Comparison of ENCODE assay signal across 1 cellular context in the genomic region with DNA sequence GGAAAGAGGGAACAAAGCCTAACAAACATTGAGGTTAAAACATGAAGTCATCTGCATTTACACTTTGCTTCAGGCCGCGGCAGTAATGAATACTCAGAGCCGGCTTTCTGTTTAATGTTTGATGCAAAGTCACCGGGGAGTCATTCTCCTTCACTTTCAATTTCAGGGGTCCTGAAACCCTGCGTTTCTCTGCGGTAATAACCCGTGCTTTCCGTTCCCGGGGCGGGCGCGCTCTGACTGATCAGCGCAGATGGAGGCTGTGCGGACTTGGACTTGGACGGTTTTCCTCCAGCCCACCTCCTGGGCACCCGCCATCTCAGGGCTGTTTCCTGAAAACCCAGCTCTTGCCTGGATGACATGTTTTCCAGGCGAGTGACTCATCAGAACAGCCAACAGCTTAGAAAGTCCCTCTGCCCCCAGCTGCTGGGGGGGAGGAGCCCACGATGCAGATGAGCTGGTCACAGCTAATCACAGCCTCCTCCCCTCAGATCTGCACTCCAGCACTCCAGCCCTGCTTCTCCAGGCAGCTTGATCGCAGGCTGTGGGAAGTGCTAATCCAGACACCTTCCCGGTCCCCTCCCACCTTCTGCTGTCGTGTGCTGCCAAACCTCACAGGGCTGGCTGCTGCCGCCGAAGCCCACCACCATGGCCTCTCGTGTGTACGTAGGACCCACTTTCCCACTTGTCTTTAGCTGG.
TF ChIP-seq lines count a peak whose summit lies in the region.

No MANE protein-coding gene starts in this region.

TF ChIP-seq in HEK293, 187 proteins besides CTCF, POLR2A, EP300 and RAD21 (continued from another document):
- TF ChIP-seq ZSCAN16 (tag by site-specific recombination; IDR thresholded peaks at IDR 0.05) (no peak), ZXDB (tag by site-specific recombination; IDR thresholded peaks at IDR 0.05) (peak; percentile 97), KLF17 (tag by site-specific recombination; IDR thresholded peaks at IDR 0.05) (peak; percentile 51; the same call in 1 of the 2 replicates), ZNF394 (tag by site-specific recombination; IDR thresholded peaks at IDR 0.05; ENCODE audit: borderline replicate concordance) (peak; percentile 97), ZNF626 (tag by site-specific recombination; IDR thresholded peaks at IDR 0.05) (no peak), ZNF133 (tag by site-specific recombination; IDR thresholded peaks at IDR 0.05) (no peak), ZSCAN5A (tag by site-specific recombination; IDR thresholded peaks at IDR 0.05) (no peak), REST (tag by site-specific recombination; IDR thresholded peaks at IDR 0.05) (0 out of 2 replicates have a peak, but pooled peaks have one; percentile 11), ZNF24 (tag by site-specific recombination; IDR thresholded peaks at IDR 0.05) (0 out of 2 replicates have a peak, but pooled peaks have one; percentile 72), ZNF501 (tag by site-specific recombination; IDR thresholded peaks at IDR 0.05) (peak; percentile 62; the same call in 1 of the 2 replicates), ZNF211 (tag by site-specific recombination; IDR thresholded peaks at IDR 0.05; ENCODE audit: low read depth) (no peak), ZNF175 (tag by site-specific recombination; IDR thresholded peaks at IDR 0.05) (no peak), ZBTB8A (tag by site-specific recombination; IDR thresholded peaks at IDR 0.05) (peak; percentile 67), ZNF548 (tag by site-specific recombination; IDR thresholded peaks at IDR 0.05) (no peak), ZBTB17 (tag by site-specific recombination; IDR thresholded peaks at IDR 0.05) (peak; percentile 98), MYNN (tag by site-specific recombination; IDR thresholded peaks at IDR 0.05; ENCODE audit: borderline replicate concordance) (no peak; the same call in 1 of the 2 replicates), ZNF16 (tag by site-specific recombination; IDR thresholded peaks at IDR 0.05; ENCODE audit: low read depth) (no peak), ZNF157 (tag by site-specific recombination; IDR thresholded peaks at IDR 0.05) (no peak), ZBTB7A (tag by site-specific recombination; IDR thresholded peaks at IDR 0.05; ENCODE audit: low read depth) (no peak), BCL11B (tag by site-specific recombination; IDR thresholded peaks at IDR 0.05; ENCODE audit: low read depth) (no peak), GLI4 (tag by site-specific recombination; IDR thresholded peaks at IDR 0.05) (no peak), ZNF830 (tag by site-specific recombination; IDR thresholded peaks at IDR 0.05; ENCODE audit: low read depth) (no peak), ZNF221 (tag by site-specific recombination; IDR thresholded peaks at IDR 0.05; ENCODE audit: borderline replicate concordance) (no peak), ZBTB20 (tag by site-specific recombination; IDR thresholded peaks at IDR 0.05) (peak; percentile 66), ZNF544 (tag by site-specific recombination; IDR thresholded peaks at IDR 0.05) (no peak), ZNF791 (tag by site-specific recombination; IDR thresholded peaks at IDR 0.05) (no peak), ZNF184 (tag by site-specific recombination; IDR thresholded peaks at IDR 0.05) (peak; percentile 79; the same call in 1 of the 2 replicates), ZNF248 (tag by site-specific recombination; IDR thresholded peaks at IDR 0.05) (no peak), ZBTB49 (tag by site-specific recombination; IDR thresholded peaks at IDR 0.05; ENCODE audit: low read depth) (no peak), RBAK (tag by site-specific recombination; IDR thresholded peaks at IDR 0.05) (no peak)
- TF ChIP-seq, protein P1, sequence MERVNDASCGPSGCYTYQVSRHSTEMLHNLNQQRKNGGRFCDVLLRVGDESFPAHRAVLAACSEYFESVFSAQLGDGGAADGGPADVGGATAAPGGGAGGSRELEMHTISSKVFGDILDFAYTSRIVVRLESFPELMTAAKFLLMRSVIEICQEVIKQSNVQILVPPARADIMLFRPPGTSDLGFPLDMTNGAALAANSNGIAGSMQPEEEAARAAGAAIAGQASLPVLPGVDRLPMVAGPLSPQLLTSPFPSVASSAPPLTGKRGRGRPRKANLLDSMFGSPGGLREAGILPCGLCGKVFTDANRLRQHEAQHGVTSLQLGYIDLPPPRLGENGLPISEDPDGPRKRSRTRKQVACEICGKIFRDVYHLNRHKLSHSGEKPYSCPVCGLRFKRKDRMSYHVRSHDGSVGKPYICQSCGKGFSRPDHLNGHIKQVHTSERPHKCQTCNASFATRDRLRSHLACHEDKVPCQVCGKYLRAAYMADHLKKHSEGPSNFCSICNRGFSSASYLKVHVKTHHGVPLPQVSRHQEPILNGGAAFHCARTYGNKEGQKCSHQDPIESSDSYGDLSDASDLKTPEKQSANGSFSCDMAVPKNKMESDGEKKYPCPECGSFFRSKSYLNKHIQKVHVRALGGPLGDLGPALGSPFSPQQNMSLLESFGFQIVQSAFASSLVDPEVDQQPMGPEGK (tag by site-specific recombination; IDR thresholded peaks at IDR 0.05): peak; percentile 99
- TF ChIP-seq, protein P2, sequence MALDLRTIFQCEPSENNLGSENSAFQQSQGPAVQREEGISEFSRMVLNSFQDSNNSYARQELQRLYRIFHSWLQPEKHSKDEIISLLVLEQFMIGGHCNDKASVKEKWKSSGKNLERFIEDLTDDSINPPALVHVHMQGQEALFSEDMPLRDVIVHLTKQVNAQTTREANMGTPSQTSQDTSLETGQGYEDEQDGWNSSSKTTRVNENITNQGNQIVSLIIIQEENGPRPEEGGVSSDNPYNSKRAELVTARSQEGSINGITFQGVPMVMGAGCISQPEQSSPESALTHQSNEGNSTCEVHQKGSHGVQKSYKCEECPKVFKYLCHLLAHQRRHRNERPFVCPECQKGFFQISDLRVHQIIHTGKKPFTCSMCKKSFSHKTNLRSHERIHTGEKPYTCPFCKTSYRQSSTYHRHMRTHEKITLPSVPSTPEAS (tag by site-specific recombination; IDR thresholded peaks at IDR 0.05): no peak
- TF ChIP-seq, protein P3, sequence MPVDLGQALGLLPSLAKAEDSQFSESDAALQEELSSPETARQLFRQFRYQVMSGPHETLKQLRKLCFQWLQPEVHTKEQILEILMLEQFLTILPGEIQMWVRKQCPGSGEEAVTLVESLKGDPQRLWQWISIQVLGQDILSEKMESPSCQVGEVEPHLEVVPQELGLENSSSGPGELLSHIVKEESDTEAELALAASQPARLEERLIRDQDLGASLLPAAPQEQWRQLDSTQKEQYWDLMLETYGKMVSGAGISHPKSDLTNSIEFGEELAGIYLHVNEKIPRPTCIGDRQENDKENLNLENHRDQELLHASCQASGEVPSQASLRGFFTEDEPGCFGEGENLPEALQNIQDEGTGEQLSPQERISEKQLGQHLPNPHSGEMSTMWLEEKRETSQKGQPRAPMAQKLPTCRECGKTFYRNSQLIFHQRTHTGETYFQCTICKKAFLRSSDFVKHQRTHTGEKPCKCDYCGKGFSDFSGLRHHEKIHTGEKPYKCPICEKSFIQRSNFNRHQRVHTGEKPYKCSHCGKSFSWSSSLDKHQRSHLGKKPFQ (tag by site-specific recombination; IDR thresholded peaks at IDR 0.05): no peak
- TF ChIP-seq, protein P4, sequence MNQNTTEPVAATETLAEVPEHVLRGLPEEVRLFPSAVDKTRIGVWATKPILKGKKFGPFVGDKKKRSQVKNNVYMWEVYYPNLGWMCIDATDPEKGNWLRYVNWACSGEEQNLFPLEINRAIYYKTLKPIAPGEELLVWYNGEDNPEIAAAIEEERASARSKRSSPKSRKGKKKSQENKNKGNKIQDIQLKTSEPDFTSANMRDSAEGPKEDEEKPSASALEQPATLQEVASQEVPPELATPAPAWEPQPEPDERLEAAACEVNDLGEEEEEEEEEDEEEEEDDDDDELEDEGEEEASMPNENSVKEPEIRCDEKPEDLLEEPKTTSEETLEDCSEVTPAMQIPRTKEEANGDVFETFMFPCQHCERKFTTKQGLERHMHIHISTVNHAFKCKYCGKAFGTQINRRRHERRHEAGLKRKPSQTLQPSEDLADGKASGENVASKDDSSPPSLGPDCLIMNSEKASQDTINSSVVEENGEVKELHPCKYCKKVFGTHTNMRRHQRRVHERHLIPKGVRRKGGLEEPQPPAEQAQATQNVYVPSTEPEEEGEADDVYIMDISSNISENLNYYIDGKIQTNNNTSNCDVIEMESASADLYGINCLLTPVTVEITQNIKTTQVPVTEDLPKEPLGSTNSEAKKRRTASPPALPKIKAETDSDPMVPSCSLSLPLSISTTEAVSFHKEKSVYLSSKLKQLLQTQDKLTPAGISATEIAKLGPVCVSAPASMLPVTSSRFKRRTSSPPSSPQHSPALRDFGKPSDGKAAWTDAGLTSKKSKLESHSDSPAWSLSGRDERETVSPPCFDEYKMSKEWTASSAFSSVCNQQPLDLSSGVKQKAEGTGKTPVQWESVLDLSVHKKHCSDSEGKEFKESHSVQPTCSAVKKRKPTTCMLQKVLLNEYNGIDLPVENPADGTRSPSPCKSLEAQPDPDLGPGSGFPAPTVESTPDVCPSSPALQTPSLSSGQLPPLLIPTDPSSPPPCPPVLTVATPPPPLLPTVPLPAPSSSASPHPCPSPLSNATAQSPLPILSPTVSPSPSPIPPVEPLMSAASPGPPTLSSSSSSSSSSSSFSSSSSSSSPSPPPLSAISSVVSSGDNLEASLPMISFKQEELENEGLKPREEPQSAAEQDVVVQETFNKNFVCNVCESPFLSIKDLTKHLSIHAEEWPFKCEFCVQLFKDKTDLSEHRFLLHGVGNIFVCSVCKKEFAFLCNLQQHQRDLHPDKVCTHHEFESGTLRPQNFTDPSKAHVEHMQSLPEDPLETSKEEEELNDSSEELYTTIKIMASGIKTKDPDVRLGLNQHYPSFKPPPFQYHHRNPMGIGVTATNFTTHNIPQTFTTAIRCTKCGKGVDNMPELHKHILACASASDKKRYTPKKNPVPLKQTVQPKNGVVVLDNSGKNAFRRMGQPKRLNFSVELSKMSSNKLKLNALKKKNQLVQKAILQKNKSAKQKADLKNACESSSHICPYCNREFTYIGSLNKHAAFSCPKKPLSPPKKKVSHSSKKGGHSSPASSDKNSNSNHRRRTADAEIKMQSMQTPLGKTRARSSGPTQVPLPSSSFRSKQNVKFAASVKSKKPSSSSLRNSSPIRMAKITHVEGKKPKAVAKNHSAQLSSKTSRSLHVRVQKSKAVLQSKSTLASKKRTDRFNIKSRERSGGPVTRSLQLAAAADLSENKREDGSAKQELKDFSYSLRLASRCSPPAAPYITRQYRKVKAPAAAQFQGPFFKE (tag by site-specific recombination; IDR thresholded peaks at IDR 0.05; ENCODE audit: borderline replicate concordance): no peak
